ENCODE assay signal across 1 cellular context in the genomic region with DNA sequence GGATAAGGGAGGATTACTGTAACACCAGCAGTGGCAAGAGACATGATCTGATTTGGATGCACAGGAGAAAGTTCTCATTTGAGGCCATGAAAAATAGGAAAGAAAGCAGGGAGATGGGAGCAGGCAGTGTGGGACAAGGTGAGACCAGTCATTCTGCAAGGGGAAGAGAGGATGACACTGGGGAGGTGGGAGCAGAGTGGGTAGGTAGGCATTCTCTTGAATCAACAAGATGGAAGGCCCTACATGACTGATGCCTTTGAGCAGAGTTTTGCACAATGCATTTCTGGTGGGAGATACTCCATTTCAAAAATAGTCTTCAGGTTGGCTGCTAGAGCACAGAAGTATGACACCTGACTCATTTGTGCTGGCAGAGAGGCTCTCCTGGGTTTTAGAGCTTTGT.
TF ChIP-seq lines count a peak whose summit lies in the region.

No MANE protein-coding gene starts in this region.

TF ChIP-seq in Ishikawa, 13 proteins besides CTCF, POLR2A, EP300 and RAD21 (continued from another document):
- TF ChIP-seq, protein P1, sequence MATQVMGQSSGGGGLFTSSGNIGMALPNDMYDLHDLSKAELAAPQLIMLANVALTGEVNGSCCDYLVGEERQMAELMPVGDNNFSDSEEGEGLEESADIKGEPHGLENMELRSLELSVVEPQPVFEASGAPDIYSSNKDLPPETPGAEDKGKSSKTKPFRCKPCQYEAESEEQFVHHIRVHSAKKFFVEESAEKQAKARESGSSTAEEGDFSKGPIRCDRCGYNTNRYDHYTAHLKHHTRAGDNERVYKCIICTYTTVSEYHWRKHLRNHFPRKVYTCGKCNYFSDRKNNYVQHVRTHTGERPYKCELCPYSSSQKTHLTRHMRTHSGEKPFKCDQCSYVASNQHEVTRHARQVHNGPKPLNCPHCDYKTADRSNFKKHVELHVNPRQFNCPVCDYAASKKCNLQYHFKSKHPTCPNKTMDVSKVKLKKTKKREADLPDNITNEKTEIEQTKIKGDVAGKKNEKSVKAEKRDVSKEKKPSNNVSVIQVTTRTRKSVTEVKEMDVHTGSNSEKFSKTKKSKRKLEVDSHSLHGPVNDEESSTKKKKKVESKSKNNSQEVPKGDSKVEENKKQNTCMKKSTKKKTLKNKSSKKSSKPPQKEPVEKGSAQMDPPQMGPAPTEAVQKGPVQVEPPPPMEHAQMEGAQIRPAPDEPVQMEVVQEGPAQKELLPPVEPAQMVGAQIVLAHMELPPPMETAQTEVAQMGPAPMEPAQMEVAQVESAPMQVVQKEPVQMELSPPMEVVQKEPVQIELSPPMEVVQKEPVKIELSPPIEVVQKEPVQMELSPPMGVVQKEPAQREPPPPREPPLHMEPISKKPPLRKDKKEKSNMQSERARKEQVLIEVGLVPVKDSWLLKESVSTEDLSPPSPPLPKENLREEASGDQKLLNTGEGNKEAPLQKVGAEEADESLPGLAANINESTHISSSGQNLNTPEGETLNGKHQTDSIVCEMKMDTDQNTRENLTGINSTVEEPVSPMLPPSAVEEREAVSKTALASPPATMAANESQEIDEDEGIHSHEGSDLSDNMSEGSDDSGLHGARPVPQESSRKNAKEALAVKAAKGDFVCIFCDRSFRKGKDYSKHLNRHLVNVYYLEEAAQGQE (IDR thresholded peaks at IDR 0.05; ENCODE audit: low read depth), result no peak
- TF ChIP-seq TCF12 (IDR thresholded peaks at IDR 0.05; ENCODE audit: low read depth), result no peak
- TF ChIP-seq NFIC (IDR thresholded peaks at IDR 0.05), result no peak
- TF ChIP-seq, protein P2, sequence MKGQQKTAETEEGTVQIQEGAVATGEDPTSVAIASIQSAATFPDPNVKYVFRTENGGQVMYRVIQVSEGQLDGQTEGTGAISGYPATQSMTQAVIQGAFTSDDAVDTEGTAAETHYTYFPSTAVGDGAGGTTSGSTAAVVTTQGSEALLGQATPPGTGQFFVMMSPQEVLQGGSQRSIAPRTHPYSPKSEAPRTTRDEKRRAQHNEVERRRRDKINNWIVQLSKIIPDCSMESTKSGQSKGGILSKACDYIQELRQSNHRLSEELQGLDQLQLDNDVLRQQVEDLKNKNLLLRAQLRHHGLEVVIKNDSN (IDR thresholded peaks at IDR 0.05), result no peak
